Comparison of ENCODE assay signal across 1 cellular context in genomic region chr14:70448633-70449032, GRCh38.
TF ChIP-seq lines count a peak whose summit lies in the region.

No MANE protein-coding gene starts in this region.

TF ChIP-seq in SK-N-SH, 30 proteins besides CTCF, POLR2A, EP300 and RAD21 (continued from another document):
- no peak for TF ChIP-seq REST (IDR thresholded peaks at IDR 0.05; ENCODE audit: low read depth, low read length)
- no peak for TF ChIP-seq USF2 (IDR thresholded peaks at IDR 0.05; ENCODE audit: borderline replicate concordance, low read depth, low read length)
- no peak for TF ChIP-seq EZH2phosphoT487 (IDR thresholded peaks at IDR 0.05; ENCODE audit: borderline replicate concordance, low read depth)
- TF ChIP-seq IRF3 (IDR thresholded peaks at IDR 0.05; ENCODE audit: low read depth, low read length), result no peak
- TF ChIP-seq ZBTB33 (IDR thresholded peaks at IDR 0.05; ENCODE audit: borderline replicate concordance, low read depth), result no peak
- no peak for TF ChIP-seq TEAD4 (IDR thresholded peaks at IDR 0.05; ENCODE audit: borderline replicate concordance, insufficient read depth)
- no peak for TF ChIP-seq GATA2 (CRISPR knock-in tag; IDR thresholded peaks at IDR 0.05)
- no peak for TF ChIP-seq NRF1 (IDR thresholded peaks at IDR 0.05; ENCODE audit: low read depth, low read length)
- TF ChIP-seq PBX3 (IDR thresholded peaks at IDR 0.05), result no peak
- no peak for TF ChIP-seq FOXM1 (IDR thresholded peaks at IDR 0.05; ENCODE audit: low read depth)
- TF ChIP-seq RXRA (IDR thresholded peaks at IDR 0.05; ENCODE audit: borderline replicate concordance, low read depth), result no peak
- no peak for TF ChIP-seq TCF12 (IDR thresholded peaks at IDR 0.05)
- no peak for TF ChIP-seq YY1 (IDR thresholded peaks at IDR 0.05; ENCODE audit: low read depth)
